ENCODE assay signal across 9 cellular contexts in the genomic region with DNA sequence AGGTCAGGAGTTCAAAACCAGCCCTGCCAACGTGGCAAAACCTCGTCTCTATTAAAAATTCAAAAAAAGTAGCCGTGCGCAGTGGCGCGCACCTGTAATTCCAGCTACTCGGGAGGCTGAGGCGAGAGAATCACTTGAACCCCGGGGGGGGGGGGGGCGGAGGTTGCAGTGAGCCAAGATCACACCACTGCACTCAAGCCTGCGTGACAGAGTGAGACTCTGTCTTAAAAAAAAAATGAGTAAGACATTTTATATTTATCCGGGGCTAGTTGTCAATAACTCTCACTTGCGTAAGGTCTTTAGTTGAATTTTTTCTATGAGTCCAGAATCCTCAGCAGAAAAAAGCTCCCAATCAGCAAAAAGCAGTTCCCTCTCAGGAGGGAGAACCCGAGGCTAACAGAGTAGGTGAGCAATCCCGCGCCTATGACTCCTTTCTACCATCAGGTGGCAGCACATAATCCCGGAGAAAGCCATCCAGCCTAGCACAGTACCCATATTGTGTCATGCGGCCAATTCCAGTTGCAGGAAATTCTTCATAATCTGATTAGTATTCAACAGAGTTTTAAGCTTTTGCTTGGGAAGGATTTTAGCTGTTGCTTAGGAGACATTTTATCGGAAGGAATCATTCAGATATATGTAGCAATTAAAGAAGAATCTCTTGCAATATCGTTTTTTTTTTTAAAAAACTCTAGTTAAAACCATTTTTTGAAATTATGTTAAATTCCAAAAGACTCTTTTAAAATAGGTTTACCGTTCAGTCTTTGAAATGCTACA. TPM values are rescaled to one million over a fixed set of nuclear protein-coding genes. Genes with fewer than 3 reads are reported as not detected.
DNase-seq lines count a peak whose midpoint lies in the region; ATAC-seq, FAIRE-seq and TF ChIP-seq lines count a peak whose summit lies in the region.
"Had no signal": no experiment of that assay in that cellular context is flagged by ENCODE, and none has a peak within 500 bp of the region (broad histone marks: within the 10 kb centered on the region; RNA-seq: fewer than 3 reads in every experiment).

No MANE protein-coding gene starts in this region.

- H3F3A ChIP-seq in GM23338 (replicated peaks; ENCODE audit: low read depth), result 0 out of 2 replicates have a peak, but pooled peaks cover 3% of the 10 kb centered on the region

- H3K27ac ChIP-seq in GM23338 (ENCODE audit: low read depth), result no peak overlapping the region
- H3K27ac ChIP-seq in Karpas-422 (ENCODE audit: low read length), result no peak overlapping the region
- no peak overlapping the region for H3K27ac ChIP-seq in neutrophil
- H3K27ac ChIP-seq: skin epidermis had no signal

- H3K36me3 ChIP-seq in GM23338 (ENCODE audit: insufficient read depth), result no peaks in the 10 kb centered on the region
- no peaks in the 10 kb centered on the region for H3K36me3 ChIP-seq in Karpas-422 (ENCODE audit: insufficient read depth, low read length)
- no peaks in the 10 kb centered on the region for H3K36me3 ChIP-seq in neutrophil

- H3K79me2 ChIP-seq in GM23338 (replicated peaks; ENCODE audit: insufficient read depth), result no peaks in the 10 kb centered on the region
- no peaks in the 10 kb centered on the region for H3K79me2 ChIP-seq in Karpas-422 (ENCODE audit: low read length)

- no peaks in the 10 kb centered on the region for H3K9me3 ChIP-seq in Karpas-422 (ENCODE audit: low read length)
- H3K9me3 ChIP-seq in neutrophil, result no peaks in the 10 kb centered on the region

- no peak overlapping the region for H3K27ac Mint-ChIP-seq in GM23338
- H3K27ac Mint-ChIP-seq in activated T-cell treated with anti-CD3 and anti-CD28 coated beads, Interleukin-2, amount 50 U/mL, for 72 hours, result no peak overlapping the region

- H3K9me2 ChIP-seq in GM23338 (ENCODE audit: insufficient read depth), result no peaks in the 10 kb centered on the region
- no peaks in the 10 kb centered on the region for H3K9me2 ChIP-seq in Karpas-422 (replicated peaks; ENCODE audit: insufficient read depth, low read length)

- H3K4me3 Mint-ChIP-seq in GM23338, result no peak overlapping the region
- no peak overlapping the region for H3K4me3 Mint-ChIP-seq in activated T-cell treated with anti-CD3 and anti-CD28 coated beads, Interleukin-2, amount 50 U/mL, for 72 hours

- H2AFZ ChIP-seq in GM23338 (peak overlapping the region; percentile 1; the same call in 1 of the 2 replicates), Karpas-422 (ENCODE audit: low read length) (0 out of 2 replicates have a peak overlapping the region, but pooled peaks have one; percentile 30)

- peak; percentile 93 to 96 for TF ChIP-seq CTCF in GM23338 (conservative IDR thresholded peaks at IDR 0.05; ENCODE audit: low read depth in 2 of 2)
- peak; percentile 99 for TF ChIP-seq CTCF in fibroblast of pulmonary artery (IDR thresholded peaks at IDR 0.05; ENCODE audit: low read length, missing control alignments)
- TF ChIP-seq CTCF in neutrophil (IDR thresholded peaks at IDR 0.05), result peak; percentile 79

- H3K4me1 ChIP-seq in GM23338 (ENCODE audit: insufficient read depth) (peaks cover 3% of the 10 kb centered on the region; the same call in 1 of the 2 replicates), Karpas-422 (ENCODE audit: low read length) (peaks cover 3% of the 10 kb centered on the region), neutrophil (ENCODE audit: control insufficient read depth in 1 of 2, insufficient read depth in 1 of 2, low read depth in 1 of 2, low read length in 1 of 2) (peaks cover 10 to 13% of the 10 kb centered on the region in 2 experiments)

- H3K9ac ChIP-seq in Karpas-422 (ENCODE audit: low read length), result no peak overlapping the region

- H4K20me1 ChIP-seq in GM23338 (replicated peaks; ENCODE audit: insufficient read depth) (no peaks in the 10 kb centered on the region), Karpas-422 (ENCODE audit: insufficient read depth, low read depth, low read length) (no peaks in the 10 kb centered on the region)

- no peaks in the 10 kb centered on the region for H3K36me3 Mint-ChIP-seq in GM23338 (ENCODE audit: low read depth)
- H3K36me3 Mint-ChIP-seq in activated T-cell treated with anti-CD3 and anti-CD28 coated beads, Interleukin-2, amount 50 U/mL, for 72 hours (ENCODE audit: insufficient read depth in 2 of 2), result no peaks in the 10 kb centered on the region

- H3K27me3 ChIP-seq in GM23338 (ENCODE audit: insufficient read depth), result no peaks in the 10 kb centered on the region
- H3K27me3 ChIP-seq in Karpas-422 (ENCODE audit: low read length), result no peaks in the 10 kb centered on the region
- no peaks in the 10 kb centered on the region for H3K27me3 ChIP-seq in neutrophil

- peak; percentile 93 for DNase-seq in GM23338 (ENCODE audit: low spot score)
- DNase-seq in Karpas-422, result peak; percentile 90
- peak; percentile 65 for DNase-seq in RCC 7860 (ENCODE audit: low spot score)
- DNase-seq in activated T-cell treated with anti-CD3 and anti-CD28 coated beads, Interleukin-2, amount 50 U/mL, for 72 hours, result peak; percentile 61 to 65
- DNase-seq in fibroblast of pulmonary artery (ENCODE audit: low read depth), result peak; percentile 87
- peak; percentile 94 for DNase-seq in superior temporal gyrus (ENCODE audit: extremely low spot score)

- H3K27me3 Mint-ChIP-seq in GM23338 (ENCODE audit: insufficient read depth, low read depth, poor library complexity), result peaks cover 2% of the 10 kb centered on the region
- peaks cover 4% of the 10 kb centered on the region for H3K27me3 Mint-ChIP-seq in activated T-cell treated with anti-CD3 and anti-CD28 coated beads, Interleukin-2, amount 50 U/mL, for 72 hours (ENCODE audit: low read depth)

- peak; percentile 99 for ATAC-seq in GM23338
- ATAC-seq in activated T-cell treated with anti-CD3 and anti-CD28 coated beads, Interleukin-2, amount 50 U/mL, for 72 hours (replicated peaks in 1 of 2), result peak; percentile 94 to 96

- H3K4me1 Mint-ChIP-seq in GM23338, result peaks cover 4% of the 10 kb centered on the region
- no peaks in the 10 kb centered on the region for H3K4me1 Mint-ChIP-seq in activated T-cell treated with anti-CD3 and anti-CD28 coated beads, Interleukin-2, amount 50 U/mL, for 72 hours (ENCODE audit: low read depth)

- no peaks in the 10 kb centered on the region for H3K9me3 Mint-ChIP-seq in GM23338
- H3K9me3 Mint-ChIP-seq in activated T-cell treated with anti-CD3 and anti-CD28 coated beads, Interleukin-2, amount 50 U/mL, for 72 hours, result no peaks in the 10 kb centered on the region

- H3K4me2 ChIP-seq in GM23338 (no peak overlapping the region), Karpas-422 (ENCODE audit: low read depth, low read length, poor library complexity, severe bottlenecking) (no peak overlapping the region)

- H3K4me3 ChIP-seq in GM23338, result no peak overlapping the region
- H3K4me3 ChIP-seq in Karpas-422 (ENCODE audit: low read length), result no peak overlapping the region
- H3K4me3 ChIP-seq in fibroblast of pulmonary artery (replicated peaks; ENCODE audit: low read depth, low read length), result no peak overlapping the region
- no peak overlapping the region for H3K4me3 ChIP-seq in neutrophil (ENCODE audit: low read depth in 1 of 2, low read length in 1 of 2)
- H3K4me3 ChIP-seq: skin epidermis had no signal

- peak; percentile 97 for FAIRE-seq in G401.6 (lab: Jason Lieb, UNC)
- FAIRE-seq in RCC 7860 (lab: Jason Lieb, UNC), result peak; percentile 71

TF ChIP-seq in GM23338, 12 proteins besides CTCF, POLR2A, EP300 and RAD21:
- TF ChIP-seq ZNF331 (CRISPR knock-in tag; IDR thresholded peaks at IDR 0.05; ENCODE audit: low read depth) (peak; percentile 70), STAT1 (IDR thresholded peaks at IDR 0.05; ENCODE audit: unreplicated experiment) (no peak)

RNA-seq across cellular contexts. Expression of gene CRYGA, which starts 11.9 kb away (rescaled TPM):
- total RNA-seq in GM23338 (2014; rRNA removed; shearing (Covaris generic)), result not detected in 2 replicates
- polyA plus RNA-seq in GM23338 (2016; fragmentation: Nextera tagmentation; extraction: Ambion mirVana), result not detected in 2 replicates
- total RNA-seq in Karpas-422 (2014; rRNA removed; shearing (Covaris generic); ENCODE audit: low replicate concordance), result not detected in 2 replicates
- not detected for total RNA-seq in activated T-cell treated with anti-CD3 and anti-CD28 coated beads, Interleukin-2, amount 50 U/mL, for 72 hours

RNA-seq across cellular contexts. Expression of gene C2orf80, which starts 14.6 kb away (rescaled TPM):
- 3.1 TPM in 1 of 2 replicates, not detected in the other for total RNA-seq in GM23338 (2014; rRNA removed; shearing (Covaris generic))
- polyA plus RNA-seq in GM23338 (2016; fragmentation: Nextera tagmentation; extraction: Ambion mirVana), result 0.64 and 0.92 TPM in 2 replicates
- not detected in 2 replicates for total RNA-seq in Karpas-422 (2014; rRNA removed; shearing (Covaris generic); ENCODE audit: low replicate concordance)
- total RNA-seq in activated T-cell treated with anti-CD3 and anti-CD28 coated beads, Interleukin-2, amount 50 U/mL, for 72 hours, result not detected

RNA-seq across cellular contexts. Expression of gene CRYGB, which starts 29.3 kb away (rescaled TPM):
- 1.9 TPM in 1 of 2 replicates, not detected in the other for total RNA-seq in GM23338 (2014; rRNA removed; shearing (Covaris generic))
- polyA plus RNA-seq in GM23338 (2016; fragmentation: Nextera tagmentation; extraction: Ambion mirVana), result 0.49 and 0.92 TPM in 2 replicates
- not detected in 2 replicates for total RNA-seq in Karpas-422 (2014; rRNA removed; shearing (Covaris generic); ENCODE audit: low replicate concordance)
- not detected for total RNA-seq in activated T-cell treated with anti-CD3 and anti-CD28 coated beads, Interleukin-2, amount 50 U/mL, for 72 hours

RNA-seq across cellular contexts. Expression of gene CRYGC, which starts 45.6 kb away (rescaled TPM):
- total RNA-seq in GM23338 (2014; rRNA removed; shearing (Covaris generic)), result not detected in 2 replicates
- not detected in 2 replicates for polyA plus RNA-seq in GM23338 (2016; fragmentation: Nextera tagmentation; extraction: Ambion mirVana)
- not detected in 2 replicates for total RNA-seq in Karpas-422 (2014; rRNA removed; shearing (Covaris generic); ENCODE audit: low replicate concordance)
- total RNA-seq in activated T-cell treated with anti-CD3 and anti-CD28 coated beads, Interleukin-2, amount 50 U/mL, for 72 hours, result not detected

RNA-seq across cellular contexts. Expression of gene CRYGD, which starts 50.9 kb away (rescaled TPM):
- total RNA-seq in GM23338 (2014; rRNA removed; shearing (Covaris generic)), result 3.0 and 3.4 TPM in 2 replicates
- 22.6 and 23.9 TPM in 2 replicates for polyA plus RNA-seq in GM23338 (2016; fragmentation: Nextera tagmentation; extraction: Ambion mirVana)
- not detected in 2 replicates for total RNA-seq in Karpas-422 (2014; rRNA removed; shearing (Covaris generic); ENCODE audit: low replicate concordance)
- not detected for total RNA-seq in activated T-cell treated with anti-CD3 and anti-CD28 coated beads, Interleukin-2, amount 50 U/mL, for 72 hours
